ENCODE assay signal across 9 cellular contexts in genomic region chr11:87675993-87676392, GRCh38.
"Had no signal": no experiment of that assay in that cellular context is flagged by ENCODE, and none has a peak within 500 bp of the region (broad histone marks: within the 10 kb centered on the region; RNA-seq: fewer than 3 reads in every experiment).

No MANE protein-coding gene starts in this region.

- H3K36me3 ChIP-seq: HAP-1 had no signal

- H3K9ac ChIP-seq: GM23248 had no signal

- H2AFZ ChIP-seq: GM23248 had no signal

- H3K27ac Mint-ChIP-seq: HFFc6 had no signal

- ATAC-seq: HCT116, K562 had no signal

- H3K27ac ChIP-seq: GM23248 had no signal

- DNase-seq: GM23248, GOT3, H7, HFFc6, IMR-90, KG1 had no signal

- H3K9me3 ChIP-seq: HAP-1 had no signal

- H3K4me3 Mint-ChIP-seq: HFFc6 had no signal

- H3K4me3 ChIP-seq: GM23248, HAP-1, K562 had no signal

- H3K4me1 ChIP-seq: HAP-1 had no signal
